8 cellular contexts compared by ENCODE assay signal in genomic region chr17:75720656-75721462, GRCh38. TPM values are rescaled to one million over a fixed set of nuclear protein-coding genes. Genes with fewer than 3 reads are reported as not detected.
DNase-seq lines count a peak whose midpoint lies in the region; ATAC-seq lines count a peak whose summit lies in the region.

TSS of gene ITGB4 (plus strand) at chr17:75721459. CDS start at chr17:75724704, 3,245 bp downstream.

- peaks cover 0 to 78% of the 10 kb centered on the region in 2 experiments for H3K27me3 ChIP-seq in mesenchymal stem cell (ENCODE audit: control insufficient read depth in 1 of 2, insufficient read depth in 1 of 2, low read length in 2 of 2)

- H3K4me3 ChIP-seq in mesenchymal stem cell (ENCODE audit: insufficient read depth in 1 of 2, low read depth in 1 of 2, low read length in 2 of 2), result peak within 1 kb of the TSS in 1 of 2 experiments; percentile 68

- no peak within 1 kb of the TSS for H4K8ac ChIP-seq in mesenchymal stem cell (ENCODE audit: low read length)

- DNase-seq in C1 segment of cervical spinal cord (lab: John Stamatoyannopoulos, UW) (peak in 9 of 14 donors; percentile 20 to 71 (median 42)), HuH-7 (ENCODE audit: low spot score) (peak; percentile 67), mesenchymal stem cell (no peak)
- DNase-seq in activated CD4-positive, alpha-beta T cell treated with anti-CD3 and anti-CD28 coated beads, Interleukin-2, amount 10 ng/mL, durations not matched to agents 24 days and 14 days, result peak; percentile 92
- DNase-seq in stimulated activated CD8-positive, alpha-beta memory T cell treated with anti-CD3 and anti-CD28 coated beads, Interleukin-15, amount 100 ng/mL, for 1 hour (ENCODE audit: low read depth), result peak; percentile 27

- peak within 1 kb of the TSS; percentile 86 for H3K4me2 ChIP-seq in mesenchymal stem cell (ENCODE audit: low read length, poor library complexity, severe bottlenecking)

- no peaks in the 10 kb centered on the region for H3K9me3 ChIP-seq in mesenchymal stem cell (ENCODE audit: control insufficient read depth, low read length)

- H3K4ac ChIP-seq in mesenchymal stem cell (ENCODE audit: low read depth in 1 of 2, low read length in 2 of 2), result no peak within 1 kb of the TSS

- H2AFZ ChIP-seq in mesenchymal stem cell (ENCODE audit: low read depth, low read length), result no peak within 1 kb of the TSS

- H3K4me1 Mint-ChIP-seq in activated CD4-positive, alpha-beta T cell treated with anti-CD3 and anti-CD28 coated beads, Interleukin-2, amount 10 ng/mL, durations not matched to agents 24 days and 14 days, result peaks cover 4% of the 10 kb centered on the region
- peaks cover 17% of the 10 kb centered on the region for H3K4me1 Mint-ChIP-seq in dendritic cell treated with granulocyte-macrophage colony-stimulating factor and Interleukin-4, amounts not matched to agents 40 ng/mL and 50 ng/mL, for 4 days (ENCODE audit: low read depth)

- peak within 1 kb of the TSS; percentile 62 for H2AK5ac ChIP-seq in mesenchymal stem cell (ENCODE audit: low read length, severe bottlenecking)

- H2BK120ac ChIP-seq in mesenchymal stem cell (ENCODE audit: low read depth, low read length), result no peak within 1 kb of the TSS

- H3K36me3 Mint-ChIP-seq in activated CD4-positive, alpha-beta T cell treated with anti-CD3 and anti-CD28 coated beads, Interleukin-2, amount 10 ng/mL, durations not matched to agents 24 days and 14 days (ENCODE audit: low read depth), result no peaks in the 10 kb centered on the region
- H3K36me3 Mint-ChIP-seq in dendritic cell treated with granulocyte-macrophage colony-stimulating factor and Interleukin-4, amounts not matched to agents 40 ng/mL and 50 ng/mL, for 4 days (ENCODE audit: low read depth), result no peaks in the 10 kb centered on the region

- H3K14ac ChIP-seq in mesenchymal stem cell (ENCODE audit: low read length in 2 of 2), result no peak within 1 kb of the TSS

- 11% methylated on average over 35 of the region's 70 CpGs for WGBS in mesenchymal stem cell

- H3K36me3 ChIP-seq in mesenchymal stem cell (ENCODE audit: control insufficient read depth in 1 of 2, insufficient read depth in 2 of 2, low read depth in 1 of 2, low read length in 2 of 2), result peaks cover 0 to 31% of the 10 kb centered on the region in 2 experiments

- peaks cover 22% of the 10 kb centered on the region for H3K27me3 Mint-ChIP-seq in activated CD4-positive, alpha-beta T cell treated with anti-CD3 and anti-CD28 coated beads, Interleukin-2, amount 10 ng/mL, durations not matched to agents 24 days and 14 days
- peaks cover 54% of the 10 kb centered on the region for H3K27me3 Mint-ChIP-seq in dendritic cell treated with granulocyte-macrophage colony-stimulating factor and Interleukin-4, amounts not matched to agents 40 ng/mL and 50 ng/mL, for 4 days

- H3K9ac ChIP-seq in mesenchymal stem cell (ENCODE audit: low read length), result no peak within 1 kb of the TSS

- peaks cover 8% of the 10 kb centered on the region for H3K79me1 ChIP-seq in mesenchymal stem cell (replicated peaks; ENCODE audit: low read length, poor library complexity, severe bottlenecking)

- no peak within 1 kb of the TSS for H3K18ac ChIP-seq in mesenchymal stem cell (ENCODE audit: low read depth in 1 of 2, low read length in 2 of 2)

- H2BK15ac ChIP-seq in mesenchymal stem cell (ENCODE audit: low read depth, poor library complexity, severe bottlenecking), result no peak within 1 kb of the TSS

- peaks cover 41% of the 10 kb centered on the region for H3K4me1 ChIP-seq in mesenchymal stem cell (ENCODE audit: control insufficient read depth, insufficient read depth, low read depth, low read length)

- H2BK5ac ChIP-seq in mesenchymal stem cell (ENCODE audit: low read depth, low read length, poor library complexity, severe bottlenecking), result peak within 1 kb of the TSS; percentile 61

- peak within 1 kb of the TSS; percentile 81 for H3K4me3 Mint-ChIP-seq in activated CD4-positive, alpha-beta T cell treated with anti-CD3 and anti-CD28 coated beads, Interleukin-2, amount 10 ng/mL, durations not matched to agents 24 days and 14 days
- peak within 1 kb of the TSS; percentile 59 for H3K4me3 Mint-ChIP-seq in dendritic cell treated with granulocyte-macrophage colony-stimulating factor and Interleukin-4, amounts not matched to agents 40 ng/mL and 50 ng/mL, for 4 days

- H4K91ac ChIP-seq in mesenchymal stem cell (ENCODE audit: low read length), result no peak within 1 kb of the TSS

- H3K27ac ChIP-seq in mesenchymal stem cell (ENCODE audit: low read length, poor library complexity, severe bottlenecking), result peak within 1 kb of the TSS; percentile 46

- peak within 1 kb of the TSS in 1 of 2 experiments; percentile 81 for H3K23ac ChIP-seq in mesenchymal stem cell (ENCODE audit: low read length in 2 of 2)

- intact Hi-C loops in activated CD4-positive, alpha-beta T cell treated with anti-CD3 and anti-CD28 coated beads, Interleukin-2, amount 10 ng/mL, durations not matched to agents 24 days and 14 days (cut with micrococcal nuclease), result no loop called here
- intact Hi-C loops in dendritic cell treated with granulocyte-macrophage colony-stimulating factor and Interleukin-4, amounts not matched to agents 40 ng/mL and 50 ng/mL, for 4 days (cut with micrococcal nuclease), result no loop called here

- H2BK12ac ChIP-seq in mesenchymal stem cell (ENCODE audit: low read length in 2 of 2), result no peak within 1 kb of the TSS

- H3K9me3 Mint-ChIP-seq in activated CD4-positive, alpha-beta T cell treated with anti-CD3 and anti-CD28 coated beads, Interleukin-2, amount 10 ng/mL, durations not matched to agents 24 days and 14 days, result no peaks in the 10 kb centered on the region
- no peaks in the 10 kb centered on the region for H3K9me3 Mint-ChIP-seq in dendritic cell treated with granulocyte-macrophage colony-stimulating factor and Interleukin-4, amounts not matched to agents 40 ng/mL and 50 ng/mL, for 4 days

- ATAC-seq in GM19324 (IDR thresholded peaks at IDR 0.05; ENCODE audit: low FRiP score, unreplicated experiment) (no peak), HG03521 (IDR thresholded peaks at IDR 0.05; ENCODE audit: unreplicated experiment) (no peak)

- H3K27ac Mint-ChIP-seq in activated CD4-positive, alpha-beta T cell treated with anti-CD3 and anti-CD28 coated beads, Interleukin-2, amount 10 ng/mL, durations not matched to agents 24 days and 14 days, result no peak within 1 kb of the TSS
- no peak within 1 kb of the TSS for H3K27ac Mint-ChIP-seq in dendritic cell treated with granulocyte-macrophage colony-stimulating factor and Interleukin-4, amounts not matched to agents 40 ng/mL and 50 ng/mL, for 4 days

RNA-seq across cellular contexts. Expression of gene ITGB4, which starts in this region (rescaled TPM):
- 0.71 and 1.8 TPM in 2 replicates for total RNA-seq in activated CD4-positive, alpha-beta T cell treated with anti-CD3 and anti-CD28 coated beads, Interleukin-2, amount 10 ng/mL, durations not matched to agents 24 days and 14 days
- polyA plus RNA-seq in mesenchymal stem cell (2013, experiment 1 of 2), result 1.3 TPM
- 1.0 TPM for polyA plus RNA-seq in mesenchymal stem cell (2013, experiment 2 of 2)
